8 cellular contexts compared by ENCODE assay signal in genomic region chr11:67240575-67241389, GRCh38. TPM values are rescaled to one million over a fixed set of nuclear protein-coding genes. Genes with fewer than 3 reads are reported as not detected.
DNase-seq lines count a peak whose midpoint lies in the region; ATAC-seq, FAIRE-seq and TF ChIP-seq lines count a peak whose summit lies in the region.

No MANE protein-coding gene starts in this region.

- peaks cover 3% of the 10 kb centered on the region for H4K20me1 ChIP-seq in endothelial cell of umbilical vein (replicated peaks; ENCODE audit: control insufficient read depth, extremely low read depth, insufficient read depth, low read length)

- H3K36me3 Mint-ChIP-seq in activated CD8-positive, alpha-beta memory T cell treated with anti-CD3 and anti-CD28 coated beads, Interleukin-2, amount 10 ng/mL, durations not matched to agents 7 days and 5 days, result peaks cover 52% of the 10 kb centered on the region

- dilution Hi-C loops in endothelial cell of umbilical vein (cut with MboI; ENCODE audit: extremely low pct_ligation_motif_present, low sequenced_read_pairs), result no loop called here

- H3K9ac ChIP-seq in endothelial cell of umbilical vein (replicated peaks; ENCODE audit: extremely low read depth, insufficient read depth, low read length), result peak overlapping the region; percentile 94

- CTCF ChIA-PET in activated CD8-positive, alpha-beta memory T cell treated with anti-CD3 and anti-CD28 coated beads, Interleukin-2, amount 10 ng/mL, durations not matched to agents 7 days and 5 days (lab: Charles Lee), result interaction anchor here (0.7 to 4.0 kb wide), 11 partner anchors 10 to 551 kb away, joined by 3 to 22 read pairs (median 6); partner anchors contain the start of gene PPP1CA
- CTCF ChIA-PET in endothelial cell of umbilical vein (lab: Charles Lee), result interaction anchor here (1.0 to 2.6 kb wide), 7 partner anchors 11 to 161 kb away, joined by 3 to 22 read pairs (median 7); no protein-coding TSS in a partner anchor

- ATAC-seq in activated CD8-positive, alpha-beta memory T cell treated with anti-CD3 and anti-CD28 coated beads, Interleukin-2, amount 10 ng/mL, durations not matched to agents 7 days and 5 days, result peak; percentile 41
- no peak for ATAC-seq in HG03520 (IDR thresholded peaks at IDR 0.05; ENCODE audit: unreplicated experiment)

- peak overlapping the region; percentile 81 for H3K4me2 ChIP-seq in endothelial cell of umbilical vein (ENCODE audit: insufficient read depth, low read length)

- no peaks in the 10 kb centered on the region for H3K27me3 Mint-ChIP-seq in activated CD8-positive, alpha-beta memory T cell treated with anti-CD3 and anti-CD28 coated beads, Interleukin-2, amount 10 ng/mL, durations not matched to agents 7 days and 5 days

- no peak for TF ChIP-seq POLR2A in endothelial cell of umbilical vein (IDR thresholded peaks at IDR 0.05; ENCODE audit: low read depth, low read length)

- no peaks in the 10 kb centered on the region for H3K27me3 ChIP-seq in endothelial cell of umbilical vein (ENCODE audit: control insufficient read depth in 2 of 2, insufficient read depth in 2 of 2, low read length in 2 of 2)
- no peaks in the 10 kb centered on the region for H3K27me3 ChIP-seq in muscle layer of duodenum (ENCODE audit: low read depth, low read length)

- H3K4me3 Mint-ChIP-seq in activated CD8-positive, alpha-beta memory T cell treated with anti-CD3 and anti-CD28 coated beads, Interleukin-2, amount 10 ng/mL, durations not matched to agents 7 days and 5 days, result peak overlapping the region; percentile 95

- H3K9me3 Mint-ChIP-seq in activated CD8-positive, alpha-beta memory T cell treated with anti-CD3 and anti-CD28 coated beads, Interleukin-2, amount 10 ng/mL, durations not matched to agents 7 days and 5 days (ENCODE audit: low read depth), result no peaks in the 10 kb centered on the region

- peak overlapping the region; percentile 97 for H3K4me3 ChIP-seq in HFF-Myc (replicated peaks; ENCODE audit: low read depth, low read length)
- H3K4me3 ChIP-seq in endothelial cell of umbilical vein (replicated peaks in 1 of 3; ENCODE audit: insufficient read depth in 1 of 3, low read depth in 1 of 3, low read length in 3 of 3), result peak overlapping the region; percentile 78 to 90 (median 81)
- peak overlapping the region; percentile 82 to 89 for H3K4me3 ChIP-seq in muscle layer of duodenum (ENCODE audit: low read depth in 1 of 2, low read length in 2 of 2)

- H3K9me1 ChIP-seq in endothelial cell of umbilical vein (replicated peaks; ENCODE audit: control insufficient read depth, extremely low read depth, insufficient read depth, low read length), result no peaks in the 10 kb centered on the region

- peak overlapping the region; percentile 93 for H3K27ac Mint-ChIP-seq in activated CD8-positive, alpha-beta memory T cell treated with anti-CD3 and anti-CD28 coated beads, Interleukin-2, amount 10 ng/mL, durations not matched to agents 7 days and 5 days

- H2AFZ ChIP-seq in endothelial cell of umbilical vein (ENCODE audit: low read depth, low read length), result no peak overlapping the region

- H3K36me3 ChIP-seq in endothelial cell of umbilical vein (ENCODE audit: control insufficient read depth in 2 of 2, extremely low read depth in 1 of 2, insufficient read depth in 2 of 2, low read length in 2 of 2) (peaks cover 6 to 9% of the 10 kb centered on the region in 2 experiments), muscle layer of duodenum (ENCODE audit: control insufficient read depth in 1 of 2, insufficient read depth in 2 of 2, low read length in 2 of 2) (peaks cover 19 to 36% of the 10 kb centered on the region in 2 donors)

- peak; percentile 82 for FAIRE-seq in endothelial cell of umbilical vein (lab: Jason Lieb, UNC)

- no peaks in the 10 kb centered on the region for H3K9me3 ChIP-seq in endothelial cell of umbilical vein (replicated peaks; ENCODE audit: control insufficient read depth, insufficient read depth, low read length)
- no peaks in the 10 kb centered on the region for H3K9me3 ChIP-seq in muscle layer of duodenum (ENCODE audit: control insufficient read depth in 1 of 2, low read length in 2 of 2)

- peak; percentile 67 for DNase-seq in Caki2 (ENCODE audit: low read depth)
- peak; percentile 61 for DNase-seq in HFF-Myc (ENCODE audit: extremely low read depth, low read depth)
- DNase-seq in NCI-H82 (lab: John Stamatoyannopoulos, UW), result peak; percentile 83
- peak; percentile 88 for DNase-seq in activated CD8-positive, alpha-beta memory T cell treated with anti-CD3 and anti-CD28 coated beads, Interleukin-2, amount 10 ng/mL, durations not matched to agents 7 days and 5 days
- DNase-seq in endothelial cell of umbilical vein (ENCODE audit: low read depth, low spot score), result peak; percentile 83
- peak; percentile 47 to 50 for DNase-seq in stimulated activated CD8-positive, alpha-beta memory T cell treated with anti-CD3 and anti-CD28 coated beads, Interleukin-7, amount 100 ng/mL, for 1 hour (ENCODE audit: low read depth in 2 of 2)

- H3K4me1 ChIP-seq in endothelial cell of umbilical vein (ENCODE audit: control insufficient read depth, extremely low read depth, insufficient read depth, low read length) (peaks cover 23% of the 10 kb centered on the region), muscle layer of duodenum (ENCODE audit: control insufficient read depth in 1 of 2, insufficient read depth in 2 of 2, low read length in 2 of 2) (peaks cover 12 to 42% of the 10 kb centered on the region in 2 donors)

- BruUV-seq in endothelial cell of umbilical vein (replicated peaks; lab: Mats Ljungman, UMichigan), result TSS peak; percentile 60

- POLR2A ChIA-PET in endothelial cell of umbilical vein (lab: Charles Lee), result interaction anchor here (0.9 to 1.4 kb wide), 3 partner anchors 13 to 122 kb away, joined by 3 to 4 read pairs (median 3); partner anchors contain the start of genes KDM2A and POLD4

- H3K79me2 ChIP-seq in endothelial cell of umbilical vein (ENCODE audit: control insufficient read depth, insufficient read depth, low read length), result peaks cover 46% of the 10 kb centered on the region

- peak overlapping the region; percentile 83 for H3K27ac ChIP-seq in endothelial cell of umbilical vein (ENCODE audit: insufficient read depth, low read depth, low read length)
- H3K27ac ChIP-seq in muscle layer of duodenum (ENCODE audit: low read length), result peak overlapping the region; percentile 100

- TF ChIP-seq CTCF in HFF-Myc (IDR thresholded peaks at IDR 0.05; ENCODE audit: low read depth, low read length, missing control alignments), result no peak
- no peak for TF ChIP-seq CTCF in endothelial cell of umbilical vein (IDR thresholded peaks at IDR 0.05; ENCODE audit: extremely low read depth in 1 of 2, insufficient read depth in 1 of 2, low read depth in 1 of 2, low read length in 2 of 2)

- in situ Hi-C loops in Caki2 (cut with HindIII; ENCODE audit: low pct_unique_long_range_greater_than_20kb, low sequenced_read_pairs), result no loop called here

- intact Hi-C loops in endothelial cell of umbilical vein (cut with micrococcal nuclease), result loop anchor here (1.0 to 5.0 kb wide), 4 partner anchors 22 to 159 kb away; partner anchors contain the start of gene KDM2A

- H3K4me1 Mint-ChIP-seq in activated CD8-positive, alpha-beta memory T cell treated with anti-CD3 and anti-CD28 coated beads, Interleukin-2, amount 10 ng/mL, durations not matched to agents 7 days and 5 days, result peaks cover 48% of the 10 kb centered on the region

TF ChIP-seq in endothelial cell of umbilical vein, 7 proteins besides CTCF, POLR2A, EP300 and RAD21:
- no peak for TF ChIP-seq EZH2 (IDR thresholded peaks at IDR 0.05; ENCODE audit: borderline replicate concordance, low read depth, low read length, severe bottlenecking)
- TF ChIP-seq POLR2AphosphoS5 (IDR thresholded peaks at IDR 0.05; ENCODE audit: insufficient read depth, low read depth, low read length), result peak; percentile 17
- no peak for TF ChIP-seq JUN (IDR thresholded peaks at IDR 0.05; ENCODE audit: borderline replicate concordance, insufficient read depth, insufficient read length, low read depth)
- no peak for TF ChIP-seq GATA2 (IDR thresholded peaks at IDR 0.05; ENCODE audit: insufficient read depth, insufficient read length, low read depth, low read length)
- TF ChIP-seq FOS (IDR thresholded peaks at IDR 0.05; ENCODE audit: borderline replicate concordance, insufficient read depth, low read length), result no peak
- TF ChIP-seq MAX (IDR thresholded peaks at IDR 0.05; ENCODE audit: insufficient read depth, insufficient read length), result peak; percentile 80
- TF ChIP-seq MYC (IDR thresholded peaks at IDR 0.05; ENCODE audit: low read depth, low read length), result no peak
TF ChIP-seq in endothelial cell of umbilical vein: peak in this region for 2.

RNA-seq across cellular contexts. Expression of gene GRK2, which starts 25.5 kb away (rescaled TPM):
- 31.7 and 37.1 TPM in 2 replicates for total RNA-seq in Caki2 (2014; rRNA removed; shearing (Covaris generic); ENCODE audit: low replicate concordance)
- total RNA-seq in activated CD8-positive, alpha-beta memory T cell treated with anti-CD3 and anti-CD28 coated beads, Interleukin-2, amount 10 ng/mL, durations not matched to agents 7 days and 5 days, result 100 to 1,000 TPM; 366 to 402 TPM
- total RNA-seq in endothelial cell of umbilical vein, result 62.3 and 66.9 TPM in 2 replicates
- polyA plus RNA-seq in endothelial cell of umbilical vein, result 57.9 and 73.1 TPM in 2 replicates
- 41.3 and 53.7 TPM in 2 replicates for polyA plus RNA-seq in endothelial cell of umbilical vein (2011; cell fraction: cytosol; rRNA removed)
- polyA plus RNA-seq in endothelial cell of umbilical vein (2011; cell fraction: nucleus; rRNA removed), result 132 and 162 TPM in 2 replicates
- 41.3 and 55.6 TPM in 2 replicates for polyA plus RNA-seq in endothelial cell of umbilical vein (2012)
- 30.8 and 39.9 TPM in 2 replicates for polyA minus RNA-seq in endothelial cell of umbilical vein
- 52.9 TPM for polyA minus RNA-seq in endothelial cell of umbilical vein (2011; cell fraction: cytosol; rRNA and poly(A)+ RNA removed)
- polyA minus RNA-seq in endothelial cell of umbilical vein (2011; cell fraction: nucleus; rRNA and poly(A)+ RNA removed), result 38.1 and 49.4 TPM in 2 replicates

RNA-seq across cellular contexts. Expression of gene ANKRD13D, which starts 48.3 kb away (rescaled TPM):
- total RNA-seq in Caki2 (2014; rRNA removed; shearing (Covaris generic); ENCODE audit: low replicate concordance), result 11.7 and 22.5 TPM in 2 replicates
- total RNA-seq in activated CD8-positive, alpha-beta memory T cell treated with anti-CD3 and anti-CD28 coated beads, Interleukin-2, amount 10 ng/mL, durations not matched to agents 7 days and 5 days, result 100 to 1,000 TPM; 148 to 172 TPM
- 57.5 and 69.6 TPM in 2 replicates for total RNA-seq in endothelial cell of umbilical vein
- 43.5 and 51.2 TPM in 2 replicates for polyA plus RNA-seq in endothelial cell of umbilical vein
- 23.3 and 32.6 TPM in 2 replicates for polyA plus RNA-seq in endothelial cell of umbilical vein (2011; cell fraction: cytosol; rRNA removed)
- polyA plus RNA-seq in endothelial cell of umbilical vein (2011; cell fraction: nucleus; rRNA removed), result 110 TPM in 2 replicates
- polyA plus RNA-seq in endothelial cell of umbilical vein (2012), result 18.1 and 22.7 TPM in 2 replicates
- polyA minus RNA-seq in endothelial cell of umbilical vein, result 22.4 and 23.7 TPM in 2 replicates
- polyA minus RNA-seq in endothelial cell of umbilical vein (2011; cell fraction: cytosol; rRNA and poly(A)+ RNA removed), result 12.2 TPM
- 36.1 and 50.4 TPM in 2 replicates for polyA minus RNA-seq in endothelial cell of umbilical vein (2011; cell fraction: nucleus; rRNA and poly(A)+ RNA removed)
